8 cellular contexts compared by ENCODE assay signal in the genomic region with DNA sequence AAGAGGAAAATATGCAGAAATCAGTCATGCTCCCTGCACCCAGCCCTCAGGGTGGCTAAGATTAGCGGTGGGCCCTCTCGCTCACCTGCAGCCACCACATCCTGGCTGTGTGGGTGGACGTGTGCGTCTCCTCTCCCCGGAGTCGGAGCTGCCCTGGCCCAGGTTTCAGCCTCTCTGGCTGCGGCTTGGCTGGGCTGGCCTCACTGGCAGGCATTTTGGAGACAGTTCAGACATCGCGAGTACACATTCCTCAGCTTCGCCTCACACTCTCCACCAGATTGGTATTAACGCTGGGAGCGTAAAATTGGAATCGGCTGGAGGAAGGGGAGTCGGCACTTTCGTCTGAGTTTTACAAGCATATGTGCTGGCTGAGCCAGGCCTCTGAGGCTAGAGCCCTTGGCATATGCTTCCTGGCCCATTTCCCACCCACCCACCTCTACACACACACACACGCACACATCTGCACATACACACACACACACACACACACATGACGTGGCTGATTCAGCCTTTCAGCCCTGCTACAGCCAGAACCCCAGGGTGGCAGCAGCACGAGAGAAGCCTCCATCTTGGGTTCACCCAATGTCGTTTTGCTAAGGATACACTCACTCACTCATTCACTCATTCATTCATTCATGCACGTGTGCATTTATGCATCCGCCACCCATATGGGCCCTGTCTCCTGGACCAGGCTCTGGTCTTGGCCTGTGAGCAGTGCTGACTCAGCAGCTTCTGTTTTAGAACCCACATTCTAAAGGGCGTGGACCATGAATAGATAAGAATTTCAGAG. TPM values are rescaled to one million over a fixed set of nuclear protein-coding genes. Genes with fewer than 3 reads are reported as not detected.
DNase-seq lines count a peak whose midpoint lies in the region; FAIRE-seq and TF ChIP-seq lines count a peak whose summit lies in the region.

No MANE protein-coding gene starts in this region.

- WGBS in H1 (ENCODE audit: extremely low coverage in 1 of 2, insufficient coverage in 1 of 2, insufficient read length in 1 of 2, insufficient replicate concordance in 2 of 2, low coverage in 1 of 2, low lambda C conversion rate in 2 of 2, missing lambda C conversion rate in 1 of 2), 2 experiments: 92% methylated on average over 20 of the region's 22 CpGs; no CpG with 5 or more reads in 1 of the 2 experiments
- WGBS in small intestine, 3 donors: 74 to 84% (median 82%) methylated on average over 22 of the region's 22 CpGs

- CTCF ChIA-PET in H1 (lab: Charles Lee; ENCODE audit: partially characterized antibody): no interaction called here

- POLR2A ChIA-PET in H1 (lab: Charles Lee; ENCODE audit: partially characterized antibody): interaction anchor here (0.7 to 1.3 kb wide), 3 partner anchors 15 to 69 kb away, joined by 3 read pairs; no protein-coding TSS in a partner anchor

- H3K79me1 ChIP-seq in H1 (ENCODE audit: low read depth, low read length): 0 out of 2 replicates have a peak, but pooled peaks cover 2% of the 10 kb centered on the region

- H3K79me2 ChIP-seq in H1 (ENCODE audit: control insufficient read depth in 1 of 2, insufficient read depth in 2 of 2, low read length in 2 of 2): no peaks in the 10 kb centered on the region

- no peak overlapping the region for H3K9ac ChIP-seq in H1 (replicated peaks in 1 of 4; ENCODE audit: extremely low read depth in 1 of 4, low read depth in 3 of 4, low read length in 3 of 4)

- H2BK12ac ChIP-seq in H1 (ENCODE audit: low read depth, low read length): no peak overlapping the region

- H4K20me1 ChIP-seq in H1 (replicated peaks in 1 of 2; ENCODE audit: control insufficient read depth in 1 of 2, insufficient read depth in 2 of 2, low read length in 2 of 2): no peaks in the 10 kb centered on the region

- H2AFZ ChIP-seq in H1 (ENCODE audit: low read length): no peak overlapping the region

- H3K27ac ChIP-seq in H1 (ENCODE audit: low read depth, low read length) (no peak overlapping the region), small intestine (ENCODE audit: low read depth in 1 of 2, low read length in 1 of 2) (no peak overlapping the region)

- H3K4me3 ChIP-seq in H1 (ENCODE audit: extremely low read depth in 1 of 4, insufficient read depth in 2 of 4, low read depth in 3 of 4, low read length in 4 of 4) (no peak overlapping the region), small intestine (ENCODE audit: low read depth in 1 of 2, low read length in 2 of 2) (no peak overlapping the region)

- FAIRE-seq in H1 (lab: Jason Lieb, UNC) (no peak), small intestine (lab: Jason Lieb, UNC) (no peak)

- H4K8ac ChIP-seq in H1 (ENCODE audit: extremely low read depth, insufficient read depth, low read length): no peak overlapping the region

- no peak overlapping the region for H3K18ac ChIP-seq in H1 (ENCODE audit: extremely low read depth, low read length)

- no peaks in the 10 kb centered on the region; a peak in 1 of 8 replicates for H3K36me3 ChIP-seq in H1 (ENCODE audit: control insufficient read depth in 2 of 4, insufficient read depth in 4 of 4, low read length in 3 of 4)
- no peaks in the 10 kb centered on the region for H3K36me3 ChIP-seq in small intestine (ENCODE audit: control insufficient read depth in 2 of 2, insufficient read depth in 2 of 2, low read length in 2 of 2)

- no peak for TF ChIP-seq RAD21 in H1 (IDR thresholded peaks at IDR 0.05 in 1 of 2, conservative IDR thresholded peaks at IDR 0.05 in 1 of 2; ENCODE audit: low read depth in 2 of 2, low read length in 2 of 2)

- H3K23me2 ChIP-seq in H1 (ENCODE audit: low read depth, low read length): no peaks in the 10 kb centered on the region

- no peak overlapping the region for H3K4ac ChIP-seq in H1 (replicated peaks; ENCODE audit: insufficient read length, low read depth, low read length)

- H3K9me3 ChIP-seq in H1 (ENCODE audit: insufficient read depth in 2 of 2, low read depth in 1 of 2, low read length in 1 of 2) (no peaks in the 10 kb centered on the region), small intestine (ENCODE audit: control insufficient read depth, low read depth) (no peaks in the 10 kb centered on the region)

- no peak for TF ChIP-seq CTCF in H1 (IDR thresholded peaks at IDR 0.05; ENCODE audit: control extremely low read depth in 1 of 3, insufficient read depth in 1 of 3, low read depth in 1 of 3, low read length in 3 of 3)

- H3K4me2 ChIP-seq in H1 (ENCODE audit: insufficient read depth in 1 of 2, low read depth in 2 of 2, low read length in 2 of 2): no peak overlapping the region

- TF ChIP-seq POLR2A in H1 (IDR thresholded peaks at IDR 0.05; ENCODE audit: control extremely low read depth in 1 of 2, low read depth in 2 of 2, low read length in 2 of 2): no peak

- H4K5ac ChIP-seq in H1 (ENCODE audit: insufficient read length, low read depth, low read length): no peak overlapping the region

- H4K91ac ChIP-seq in H1 (replicated peaks; ENCODE audit: insufficient read length, low read length): no peak overlapping the region

- no peak overlapping the region for H2BK15ac ChIP-seq in H1 (ENCODE audit: low read length)

- H3K56ac ChIP-seq in H1 (replicated peaks; ENCODE audit: insufficient read length, low read depth, low read length): no peak overlapping the region

- H2BK120ac ChIP-seq in H1 (replicated peaks; ENCODE audit: low read depth, low read length): no peak overlapping the region

- no peak for TF ChIP-seq EP300 in H1 (IDR thresholded peaks at IDR 0.05; ENCODE audit: borderline replicate concordance in 1 of 2, low read depth in 2 of 2, low read length in 2 of 2)

- H3K4me1 ChIP-seq in H1 (replicated peaks in 1 of 4; ENCODE audit: control insufficient read depth in 3 of 4, insufficient read depth in 4 of 4, low read length in 3 of 4) (no peaks in the 10 kb centered on the region), small intestine (ENCODE audit: control insufficient read depth in 2 of 2, insufficient read depth in 1 of 2, low read depth in 1 of 2, low read length in 1 of 2) (no peaks in the 10 kb centered on the region)

- no peak overlapping the region for H2AK5ac ChIP-seq in H1 (ENCODE audit: low read depth, low read length)

- H2BK5ac ChIP-seq in H1 (ENCODE audit: low read depth, low read length): no peak overlapping the region

- H3K14ac ChIP-seq in H1 (ENCODE audit: insufficient read length): no peak overlapping the region

- no peak overlapping the region for H3K23ac ChIP-seq in H1 (ENCODE audit: insufficient read length)

- H3K27me3 ChIP-seq in H1 (replicated peaks in 1 of 4; ENCODE audit: control insufficient read depth in 3 of 4, extremely low read depth in 1 of 4, insufficient read depth in 3 of 4, low read length in 3 of 4) (no peaks in the 10 kb centered on the region), small intestine (ENCODE audit: control insufficient read depth in 2 of 2, insufficient read depth in 2 of 2, low read length in 2 of 2) (no peaks in the 10 kb centered on the region)

- H2BK20ac ChIP-seq in H1 (ENCODE audit: low read length): no peak overlapping the region

- peak; percentile 11 for DNase-seq in stimulated activated CD4-positive, alpha-beta T cell treated with anti-CD3 and anti-CD28 coated beads, Interleukin-15, amount 100 ng/mL, for 24 hours
- DNase-seq in stimulated activated CD4-positive, alpha-beta T cell treated with anti-CD3 and anti-CD28 coated beads, Interleukin-2, amount 100 ng/mL, for 48 hours: no peak
- DNase-seq in HS-5 (ENCODE audit: low read depth): peak; percentile 60
- DNase-seq in H1 (ENCODE audit: low read depth in 1 of 2, low spot score in 2 of 2): no peak
- DNase-seq in small intestine: peak; percentile 46
- no peak for DNase-seq in medulla oblongata (ENCODE audit: extremely low spot score)
- no peak for DNase-seq in stimulated activated naive CD4-positive, alpha-beta T cell treated with Interleukin-2 at 50 U/mL for 16 hours (lab: John Stamatoyannopoulos, UW)
- no peak for DNase-seq in NCI-H1105 treated with DMSO at 0.1 percent for 48 hours (lab: John Stamatoyannopoulos, UW)

TF ChIP-seq in H1, 55 proteins besides CTCF, POLR2A, EP300 and RAD21:
- TF ChIP-seq HDAC2 (IDR thresholded peaks at IDR 0.05; ENCODE audit: borderline replicate concordance in 1 of 2, low read depth in 2 of 2, low read length in 2 of 2) (no peak), MAFK (IDR thresholded peaks at IDR 0.05; ENCODE audit: low read depth, low read length) (peak; percentile 68)
TF ChIP-seq in H1: peak in this region for 1.

RNA-seq across cellular contexts. Expression of gene BCAS4, which starts 42.9 kb away (rescaled TPM):
- 21.2 and 21.4 TPM in 2 replicates for total RNA-seq in H1 (2021; fragmentation: NEBNext Ultra II Directional; extraction: Animal tissue kit (Norgen Biotek cat#: 25700))
- 22.4 and 23.6 TPM in 2 replicates for polyA plus RNA-seq in H1 (2011; rRNA removed)
- polyA plus RNA-seq in H1 (2011; cell fraction: cytosol; rRNA removed): 38.7 TPM
- 30.4 TPM for polyA plus RNA-seq in H1 (2011; cell fraction: nucleus; rRNA removed)
- polyA plus RNA-seq in H1 (2012, experiment 1 of 2): 20.6 to 32.3 TPM (median 27.0 TPM) in 4 replicates
- polyA plus RNA-seq in H1 (2012, experiment 2 of 2): 17.8 TPM
- 9.6 TPM for polyA plus RNA-seq in H1 (2013, experiment 1 of 2)
- 8.0 TPM for polyA plus RNA-seq in H1 (2013, experiment 2 of 2)
- polyA minus RNA-seq in H1 (2011; rRNA and poly(A)+ RNA removed): 9.7 and 10.2 TPM in 2 replicates
- 10.0 TPM for polyA minus RNA-seq in H1 (2011; cell fraction: cytosol; rRNA and poly(A)+ RNA removed)
- 7.3 TPM for polyA minus RNA-seq in H1 (2011; cell fraction: nucleus; rRNA and poly(A)+ RNA removed)
- polyA plus RNA-seq in small intestine: 1 to 10 TPM in 2 of 3 donors, under 1 TPM in 1; 0.45 to 1.7 (median 1.4) TPM

Comparison
In these comparisons a context has a peak if more than half of its experiments do, and no peak if none do; other contexts are left out.
1. DNase-seq: peak in stimulated activated CD4-positive, alpha-beta T cell treated with anti-CD3 and anti-CD28 coated beads, Interleukin-15, amount 100 ng/mL, for 24 hours (single experiment), HS-5 (single experiment) and small intestine (single experiment); none in stimulated activated CD4-positive, alpha-beta T cell treated with anti-CD3 and anti-CD28 coated beads, Interleukin-2, amount 100 ng/mL, for 48 hours (0 of 2), H1 (0 of 2), medulla oblongata (single experiment), stimulated activated naive CD4-positive, alpha-beta T cell treated with Interleukin-2 at 50 U/mL for 16 hours (single experiment) and NCI-H1105 treated with DMSO at 0.1 percent for 48 hours (single experiment).